18 cellular contexts compared by ENCODE assay signal in genomic region chr12:114320101-114320500, GRCh38.
"Had no signal": no experiment of that assay in that cellular context is flagged by ENCODE, and none has a peak within 500 bp of the region (broad histone marks: within the 10 kb centered on the region; RNA-seq: fewer than 3 reads in every experiment).

No MANE protein-coding gene starts in this region.

- H3K9me3 ChIP-seq: left lung, lower lobe of right lung, pancreas, prostate gland, suprapubic skin, thoracic aorta, tibial artery, upper lobe of right lung had no signal

- ATAC-seq: left colon; naive thymus-derived CD8-positive, alpha-beta T cell; sciatic nerve; stimulated activated effector memory CD8-positive, alpha-beta T cell treated with anti-CD3 and anti-CD28 coated beads, Interleukin-12 subunit alpha, Interleukin-12 subunit beta, amount 100 ng/mL, for 72 hours; upper lobe of right lung had no signal

- H3K27me3 ChIP-seq: tibial artery, upper lobe of right lung had no signal

- H3K27ac ChIP-seq: lower lobe of right lung, pancreas, prostate gland, suprapubic skin, upper lobe of right lung had no signal

- H3K4me1 ChIP-seq: left lung, lower lobe of right lung, pancreas, prostate gland, suprapubic skin, upper lobe of right lung had no signal

- DNase-seq: kidney; left colon; lower lobe of right lung; naive thymus-derived CD8-positive, alpha-beta T cell; retina; stimulated activated CD4-positive, alpha-beta T cell treated with anti-CD3 and anti-CD28 coated beads, Interleukin-4, amount 100 ng/mL, for 24 hours; stimulated activated naive CD4-positive, alpha-beta T cell; tibial artery; trophoblast cell; upper lobe of right lung had no signal

- H3K4me3 ChIP-seq: left lung, lower lobe of right lung, pancreas, prostate gland, skin epidermis, suprapubic skin, tibial artery, upper lobe of right lung had no signal

- H3K36me3 ChIP-seq: left lung, lower lobe of right lung, pancreas, prostate gland, suprapubic skin, thoracic aorta, tibial artery, upper lobe of right lung had no signal
